In the genomic region with DNA sequence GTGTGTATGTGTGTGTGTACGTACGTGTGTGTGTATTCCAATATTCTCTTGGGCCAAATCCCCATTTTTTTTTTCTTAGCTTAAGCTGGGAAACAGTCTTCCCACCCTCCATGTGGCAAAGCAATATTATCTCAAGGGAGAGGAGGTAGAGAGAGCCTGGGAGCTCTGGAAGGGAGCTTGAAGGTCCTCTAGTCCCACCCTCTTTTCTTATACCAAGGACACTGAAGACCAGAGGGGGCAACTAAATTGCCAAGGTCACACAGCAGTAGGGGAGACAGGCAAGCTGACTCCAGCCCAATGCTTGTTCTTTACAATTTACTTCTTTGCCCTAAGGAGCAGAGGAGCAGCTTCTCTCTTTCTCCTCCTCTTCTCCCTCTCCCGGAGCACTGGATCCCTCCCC, we compare ENCODE assay signal across 14 cellular contexts. TPM values are rescaled to one million over a fixed set of nuclear protein-coding genes. Genes with fewer than 3 reads are reported as not detected.
DNase-seq lines count a peak whose midpoint lies in the region; ATAC-seq, FAIRE-seq and TF ChIP-seq lines count a peak whose summit lies in the region.
"Had no signal": no experiment of that assay in that cellular context is flagged by ENCODE, and none has a peak within 500 bp of the region (broad histone marks: within the 10 kb centered on the region; RNA-seq: fewer than 3 reads in every experiment).

No MANE protein-coding gene starts in this region.

- H3K18ac ChIP-seq in H1 (ENCODE audit: extremely low read depth, low read length) (peak overlapping the region; percentile 7; the same call in 1 of the 2 replicates), neuronal stem cell (ENCODE audit: low read length) (no peak overlapping the region)

- peak overlapping the region; percentile 51; the same call in 1 of the 2 replicates for H2BK20ac ChIP-seq in H1 (ENCODE audit: low read length)

- no peak overlapping the region for H3K4me3 Mint-ChIP-seq in glutamatergic neuron (ENCODE audit: unreplicated experiment)
- H3K4me3 Mint-ChIP-seq: CD8-positive, alpha-beta T cell; HFFc6 had no signal

- H3K9me3 ChIP-seq in HepG2 (ENCODE audit: low read length), result no peaks in the 10 kb centered on the region
- no peaks in the 10 kb centered on the region for H3K9me3 ChIP-seq in right lobe of liver
- no peaks in the 10 kb centered on the region for H3K9me3 ChIP-seq in H1 (ENCODE audit: insufficient read depth in 2 of 2, low read depth in 1 of 2, low read length in 1 of 2)
- H3K9me3 ChIP-seq in neuronal stem cell (replicated peaks in 1 of 2; ENCODE audit: control insufficient read depth in 2 of 2, insufficient read depth in 1 of 2, low read depth in 1 of 2, low read length in 2 of 2), result no peaks in the 10 kb centered on the region
- H3K9me3 ChIP-seq in gastrocnemius medialis, result no peaks in the 10 kb centered on the region
- H3K9me3 ChIP-seq: SJSA1 had no signal

- H3K27me3 ChIP-seq in HepG2 (ENCODE audit: control insufficient read depth in 1 of 2, insufficient read depth in 2 of 2, low read length in 2 of 2) (no peaks in the 10 kb centered on the region), right lobe of liver (no peaks in the 10 kb centered on the region), H1 (replicated peaks in 1 of 4; ENCODE audit: control insufficient read depth in 3 of 4, extremely low read depth in 1 of 4, insufficient read depth in 3 of 4, low read length in 3 of 4) (peaks cover 2 to 18% (median 17%) of the 10 kb centered on the region in 4 experiments), neuronal stem cell (ENCODE audit: control insufficient read depth in 3 of 3, insufficient read depth in 3 of 3, low read depth in 1 of 3, low read length in 3 of 3) (no peaks in the 10 kb centered on the region), gastrocnemius medialis (peaks cover 30 to 49% (median 34%) of the 10 kb centered on the region in 3 donors)

- H3K4ac ChIP-seq in H1 (replicated peaks; ENCODE audit: insufficient read length, low read depth, low read length) (no peak overlapping the region), neuronal stem cell (ENCODE audit: low read length) (no peak overlapping the region)

- in situ Hi-C loops in HepG2 (cut with HindIII; ENCODE audit: extremely low pct_ligation_motif_present, low pct_unique_long_range_greater_than_20kb), result no loop called here
- in situ Hi-C loops in gastrocnemius medialis (cut with MboI; ENCODE audit: low sequenced_read_pairs in 4 of 4), result no loop called here

- H3K9me3 Mint-ChIP-seq in glutamatergic neuron (ENCODE audit: unreplicated experiment), result peaks cover 4% of the 10 kb centered on the region
- H3K9me3 Mint-ChIP-seq: CD8-positive, alpha-beta T cell; HFFc6 had no signal

- no peak overlapping the region for H4K5ac ChIP-seq in H1 (ENCODE audit: insufficient read length, low read depth, low read length)

- H2BK5ac ChIP-seq in H1 (ENCODE audit: low read depth, low read length) (peak overlapping the region; percentile 66; the same call in 1 of the 2 replicates), neuronal stem cell (ENCODE audit: low read length) (no peak overlapping the region)

- no peak for DNase-seq in HepG2 (ENCODE audit: low spot score)
- no peak for DNase-seq in right lobe of liver
- DNase-seq in H1 (ENCODE audit: low read depth in 1 of 2, low spot score in 2 of 2), result no peak
- DNase-seq in neuronal stem cell (ENCODE audit: low spot score), result no peak
- DNase-seq in NCI-H524 (lab: John Stamatoyannopoulos, UW), result no peak
- DNase-seq in glutamatergic neuron, result no peak
- DNase-seq in gastrocnemius medialis, result no peak
- no peak for DNase-seq in SW 1271 (lab: John Stamatoyannopoulos, UW)
- DNase-seq: CD8-positive, alpha-beta T cell had no signal

- H3K23me2 ChIP-seq in H1 (ENCODE audit: low read depth, low read length), result peaks cover 6% of the 10 kb centered on the region; the same call in 1 of the 2 replicates

- H2BK12ac ChIP-seq in H1 (ENCODE audit: low read depth, low read length) (peak overlapping the region; percentile 95; the same call in 1 of the 2 replicates), neuronal stem cell (ENCODE audit: low read length) (no peak overlapping the region)

- TF ChIP-seq CTCF in HepG2 (CRISPR knock-in tag; IDR thresholded peaks at IDR 0.05) (no peak), right lobe of liver (IDR thresholded peaks at IDR 0.05) (no peak), H1 (IDR thresholded peaks at IDR 0.05; ENCODE audit: control extremely low read depth in 1 of 3, insufficient read depth in 1 of 3, low read depth in 1 of 3, low read length in 3 of 3) (no peak), glutamatergic neuron (IDR thresholded peaks at IDR 0.05; ENCODE audit: partially characterized antibody, unreplicated experiment) (no peak), gastrocnemius medialis (IDR thresholded peaks at IDR 0.05 in 4 of 5, conservative IDR thresholded peaks at IDR 0.05 in 1 of 5) (no peak)

- peaks cover 14% of the 10 kb centered on the region for H3K27me3 Mint-ChIP-seq in glutamatergic neuron (ENCODE audit: unreplicated experiment)

- H4K8ac ChIP-seq in H1 (ENCODE audit: extremely low read depth, insufficient read depth, low read length) (no peak overlapping the region), neuronal stem cell (ENCODE audit: low read depth, low read length) (no peak overlapping the region)

- H3K27ac ChIP-seq in HepG2 (ENCODE audit: extremely low read length, insufficient read depth, low read length), result no peak overlapping the region
- no peak overlapping the region for H3K27ac ChIP-seq in right lobe of liver
- no peak overlapping the region for H3K27ac ChIP-seq in H1 (ENCODE audit: low read depth, low read length)
- H3K27ac ChIP-seq in neuronal stem cell (replicated peaks; ENCODE audit: low read length), result no peak overlapping the region
- no peak overlapping the region for H3K27ac ChIP-seq in gastrocnemius medialis
- H3K27ac ChIP-seq: 22Rv1, SJSA1 had no signal

- peaks cover 85% of the 10 kb centered on the region for H3K4me1 ChIP-seq in HepG2 (ENCODE audit: insufficient read depth, low read length)
- no peaks in the 10 kb centered on the region for H3K4me1 ChIP-seq in right lobe of liver
- H3K4me1 ChIP-seq in H1 (replicated peaks in 1 of 4; ENCODE audit: control insufficient read depth in 3 of 4, insufficient read depth in 4 of 4, low read length in 3 of 4), result peaks cover 16 to 62% (median 53%) of the 10 kb centered on the region in 4 experiments
- peaks cover 36 to 41% of the 10 kb centered on the region in 2 donors for H3K4me1 ChIP-seq in neuronal stem cell (ENCODE audit: control insufficient read depth in 2 of 2, insufficient read depth in 1 of 2, low read depth in 1 of 2, low read length in 2 of 2)
- H3K4me1 ChIP-seq in gastrocnemius medialis, result no peaks in the 10 kb centered on the region
- H3K4me1 ChIP-seq: SJSA1 had no signal

- H3K14ac ChIP-seq in H1 (ENCODE audit: insufficient read length), result no peak overlapping the region
- H3K14ac ChIP-seq in neuronal stem cell (ENCODE audit: low read length), result no peak overlapping the region

- BruUV-seq in HepG2 (replicated peaks; lab: Mats Ljungman, UMichigan), result no TSS peak

- peaks cover 26% of the 10 kb centered on the region for H3K4me1 Mint-ChIP-seq in glutamatergic neuron (ENCODE audit: low read depth, unreplicated experiment)

- H2AFZ ChIP-seq in HepG2 (ENCODE audit: low read length) (no peak overlapping the region), H1 (ENCODE audit: low read length) (no peak overlapping the region), neuronal stem cell (ENCODE audit: low read length) (no peak overlapping the region)

- H2BK15ac ChIP-seq in H1 (ENCODE audit: low read length) (peak overlapping the region; percentile 83; the same call in 1 of the 2 replicates), neuronal stem cell (ENCODE audit: low read length) (peak overlapping the region; percentile 51)

- H4K91ac ChIP-seq in H1 (replicated peaks; ENCODE audit: insufficient read length, low read length), result no peak overlapping the region
- no peak overlapping the region for H4K91ac ChIP-seq in neuronal stem cell (ENCODE audit: low read depth, low read length, poor library complexity)

- POLR2A ChIA-PET in HepG2 (lab: Yijun Ruan, JAX) (interaction anchor here (1.0 to 13.7 kb wide), 5 partner anchors 10 to 58 kb away, joined by 3 to 208 read pairs (median 3); no protein-coding TSS in a partner anchor), H1 (lab: Charles Lee; ENCODE audit: partially characterized antibody) (interaction anchor here (0.7 to 5.1 kb wide), 9 partner anchors 9 to 119 kb away, joined by 3 to 32 read pairs (median 4); no protein-coding TSS in a partner anchor)

- intact Hi-C loops in HepG2 (cut with micrococcal nuclease; ENCODE audit: unreplicated experiment) (no loop called here), right lobe of liver (cut with DNase I) (no loop called here), gastrocnemius medialis (cut with DNase I; ENCODE audit: low total_unique reads) (no loop called here)

- H3K36me3 ChIP-seq in HepG2 (replicated peaks in 1 of 2; ENCODE audit: control insufficient read depth in 1 of 2, insufficient read depth in 2 of 2, low read length in 2 of 2) (no peaks in the 10 kb centered on the region), right lobe of liver (no peaks in the 10 kb centered on the region), H1 (ENCODE audit: control insufficient read depth in 2 of 4, insufficient read depth in 4 of 4, low read length in 3 of 4) (no peaks in the 10 kb centered on the region), neuronal stem cell (replicated peaks in 1 of 2; ENCODE audit: control insufficient read depth in 2 of 2, insufficient read depth in 2 of 2, low read length in 2 of 2) (no peaks in the 10 kb centered on the region), gastrocnemius medialis (no peaks in the 10 kb centered on the region)
- H3K36me3 ChIP-seq: SJSA1 had no signal

- H3K27ac Mint-ChIP-seq in glutamatergic neuron (ENCODE audit: unreplicated experiment), result no peak overlapping the region
- H3K27ac Mint-ChIP-seq: CD8-positive, alpha-beta T cell; HFFc6 had no signal

- H3K9ac ChIP-seq in HepG2 (ENCODE audit: insufficient read depth, low read depth, low read length) (no peak overlapping the region), H1 (replicated peaks in 1 of 4; ENCODE audit: extremely low read depth in 1 of 4, low read depth in 3 of 4, low read length in 3 of 4) (no peak overlapping the region), neuronal stem cell (ENCODE audit: low read depth, low read length, poor library complexity) (no peak overlapping the region)

- CTCF ChIA-PET in HepG2 (lab: Yijun Ruan, JAX; ENCODE audit: low intra/inter-chr PET ratio, low total read pairs), result no interaction called here
- CTCF ChIA-PET in H1 (lab: Charles Lee; ENCODE audit: partially characterized antibody), result interaction anchor here (0.9 to 32.0 kb wide), 9 partner anchors 4 to 245 kb away, joined by 3 to 914 read pairs (median 24); a partner anchor contains a TSS

- no peak overlapping the region for H3K23ac ChIP-seq in H1 (ENCODE audit: insufficient read length)
- H3K23ac ChIP-seq in neuronal stem cell (ENCODE audit: low read depth, low read length, poor library complexity), result no peak overlapping the region

- FAIRE-seq in HepG2 (lab: Jason Lieb, UNC) (no peak), H1 (lab: Jason Lieb, UNC) (no peak)
- FAIRE-seq: GM12892 had no signal

- TF ChIP-seq RAD21 in HepG2 (CRISPR knock-in tag; IDR thresholded peaks at IDR 0.05), result no peak
- TF ChIP-seq RAD21 in H1 (IDR thresholded peaks at IDR 0.05 in 1 of 2, conservative IDR thresholded peaks at IDR 0.05 in 1 of 2; ENCODE audit: low read depth in 2 of 2, low read length in 2 of 2), result no peak

- H3K56ac ChIP-seq in H1 (replicated peaks; ENCODE audit: insufficient read length, low read depth, low read length), result no peak overlapping the region

- ATAC-seq in HepG2, result no peak
- ATAC-seq in right lobe of liver, result no peak
- ATAC-seq in gastrocnemius medialis, result no peak
- ATAC-seq: CD8-positive, alpha-beta T cell; Right ventricle myocardium inferior had no signal

- H3K79me2 ChIP-seq in HepG2 (ENCODE audit: insufficient read depth, low read length), result peaks cover 3% of the 10 kb centered on the region
- peaks cover 0 to 3% of the 10 kb centered on the region in 2 experiments; a peak in 1 of 4 replicates for H3K79me2 ChIP-seq in H1 (ENCODE audit: control insufficient read depth in 1 of 2, insufficient read depth in 2 of 2, low read length in 2 of 2)

- H4K20me1 ChIP-seq in HepG2 (ENCODE audit: insufficient read depth, low read length), result peaks cover 18% of the 10 kb centered on the region; the same call in 1 of the 2 replicates
- H4K20me1 ChIP-seq in H1 (replicated peaks in 1 of 2; ENCODE audit: control insufficient read depth in 1 of 2, insufficient read depth in 2 of 2, low read length in 2 of 2), result peaks cover under 1 to 2% of the 10 kb centered on the region in 2 experiments

- no peaks in the 10 kb centered on the region for H3K36me3 Mint-ChIP-seq in glutamatergic neuron (ENCODE audit: unreplicated experiment)
- H3K36me3 Mint-ChIP-seq: CD8-positive, alpha-beta T cell had no signal

- no peak overlapping the region for H3K4me3 ChIP-seq in HepG2 (replicated peaks in 1 of 3; ENCODE audit: insufficient read depth in 1 of 3, low read depth in 2 of 3, low read length in 3 of 3)
- H3K4me3 ChIP-seq in right lobe of liver, result no peak overlapping the region
- no peak overlapping the region for H3K4me3 ChIP-seq in H1 (ENCODE audit: extremely low read depth in 1 of 4, insufficient read depth in 2 of 4, low read depth in 3 of 4, low read length in 4 of 4)
- H3K4me3 ChIP-seq in neuronal stem cell (ENCODE audit: low read length in 2 of 2), result no peak overlapping the region
- H3K4me3 ChIP-seq in gastrocnemius medialis, result no peak overlapping the region
- H3K4me3 ChIP-seq: SJSA1 had no signal

- H3K79me1 ChIP-seq in H1 (ENCODE audit: low read depth, low read length) (0 out of 2 replicates have a peak, but pooled peaks cover 8% of the 10 kb centered on the region), neuronal stem cell (ENCODE audit: low read depth, low read length) (peaks cover 9% of the 10 kb centered on the region)

- H2BK120ac ChIP-seq in H1 (replicated peaks; ENCODE audit: low read depth, low read length) (no peak overlapping the region), neuronal stem cell (ENCODE audit: low read depth, low read length) (no peak overlapping the region)

- WGBS in HepG2 (ENCODE audit: low lambda C conversion rate), result 75% methylated on average over 3 of the region's 3 CpGs
- WGBS in right lobe of liver (ENCODE audit: insufficient coverage, low coverage, low lambda C conversion rate, missing lambda C conversion rate), result 71% methylated on average over 2 of the region's 3 CpGs
- 81% methylated on average over 3 of the region's 3 CpGs; no CpG with 5 or more reads in 1 of the 2 experiments for WGBS in H1 (ENCODE audit: extremely low coverage in 1 of 2, insufficient coverage in 1 of 2, insufficient read length in 1 of 2, insufficient replicate concordance in 2 of 2, low coverage in 1 of 2, low lambda C conversion rate in 2 of 2, missing lambda C conversion rate in 1 of 2), 2 experiments
- WGBS in neuronal stem cell (ENCODE audit: extremely low coverage in 2 of 2, insufficient read length in 2 of 2, insufficient replicate concordance in 1 of 2), 2 donors, result no CpG with 5 or more reads among the region's 3 CpGs

- no peak for TF ChIP-seq POLR2A in HepG2 (IDR thresholded peaks at IDR 0.05; ENCODE audit: insufficient read depth in 1 of 2, low read depth in 2 of 2, low read length in 2 of 2)
- no peak for TF ChIP-seq POLR2A in right lobe of liver (IDR thresholded peaks at IDR 0.05)
- TF ChIP-seq POLR2A in H1 (IDR thresholded peaks at IDR 0.05; ENCODE audit: control extremely low read depth in 1 of 2, low read depth in 2 of 2, low read length in 2 of 2), result no peak
- TF ChIP-seq POLR2A in gastrocnemius medialis (IDR thresholded peaks at IDR 0.05), result no peak

- H2AK5ac ChIP-seq in H1 (ENCODE audit: low read depth, low read length) (peak overlapping the region; percentile 91), neuronal stem cell (ENCODE audit: low read depth, low read length) (no peak overlapping the region)

- TF ChIP-seq EP300 in HepG2 (IDR thresholded peaks at IDR 0.05; ENCODE audit: low read depth in 2 of 2, low read length in 2 of 2) (0 out of 4 replicates have a peak, but pooled peaks of 1 of the 2 experiments have one; percentile 2), HepG2 (CRISPR knock-in tag; IDR thresholded peaks at IDR 0.05; ENCODE audit: borderline replicate concordance) (no peak), H1 (IDR thresholded peaks at IDR 0.05; ENCODE audit: borderline replicate concordance in 1 of 2, low read depth in 2 of 2, low read length in 2 of 2) (no peak)

- H3K4me2 ChIP-seq in HepG2 (ENCODE audit: low read depth, low read length) (no peak overlapping the region), H1 (ENCODE audit: insufficient read depth in 1 of 2, low read depth in 2 of 2, low read length in 2 of 2) (peak overlapping the region in 1 of 2 experiments; percentile 12; a peak in 2 of 4 replicates), neuronal stem cell (ENCODE audit: insufficient read depth, low read length, poor library complexity, severe bottlenecking) (no peak overlapping the region)

RNA-seq across cellular contexts. Expression of a gene that starts 6.8 kb away (rescaled TPM):
- total RNA-seq in HepG2 (2016; rRNA removed; fragmentation: Illumina TruSeq; extraction: Trizol), result 0.90 and 1.2 TPM in 2 replicates
- total RNA-seq in HepG2 (2016; cell fraction: cytosol; rRNA removed; fragmentation: Illumina TruSeq; extraction: Trizol; ENCODE audit: low read depth), result 0.26 and 0.30 TPM in 2 replicates
- 0.76 and 1.4 TPM in 2 replicates for total RNA-seq in HepG2 (2016; cell fraction: insoluble cytoplasmic fraction; rRNA removed; fragmentation: Illumina TruSeq; extraction: Trizol)
- 0.43 and 1.00 TPM in 2 replicates for total RNA-seq in HepG2 (2016; cell fraction: membrane; rRNA removed; fragmentation: Illumina TruSeq; extraction: Trizol)
- total RNA-seq in HepG2 (2016; cell fraction: nucleus; rRNA removed; fragmentation: Illumina TruSeq; extraction: Trizol), result 2.5 and 3.1 TPM in 2 replicates
- 9.6 and 19.8 TPM in 2 replicates for polyA plus RNA-seq in HepG2 (2011; rRNA removed)
- polyA plus RNA-seq in HepG2 (2011; cell fraction: cytosol; rRNA removed), result 2.9 and 4.8 TPM in 2 replicates
- polyA plus RNA-seq in HepG2 (2011; cell fraction: nucleus; rRNA removed), result 128 and 143 TPM in 2 replicates
- 9.9 and 11.0 TPM in 2 replicates for polyA plus RNA-seq in HepG2 (2012)
- 0.26 and 0.32 TPM in 2 replicates for polyA plus RNA-seq in HepG2 (2016; cell fraction: cytosol; fragmentation: Illumina TruSeq; extraction: Trizol; ENCODE audit: low read depth)
- polyA plus RNA-seq in HepG2 (2016; cell fraction: insoluble cytoplasmic fraction; fragmentation: Illumina TruSeq; extraction: Trizol; ENCODE audit: low read depth), result 1.0 and 2.4 TPM in 2 replicates
- 0.64 and 0.68 TPM in 2 replicates for polyA plus RNA-seq in HepG2 (2016; cell fraction: membrane; fragmentation: Illumina TruSeq; extraction: Trizol; ENCODE audit: low read depth)
- 13.9 and 14.2 TPM in 2 replicates for polyA plus RNA-seq in HepG2 (2016; cell fraction: nucleus; fragmentation: Illumina TruSeq; extraction: Trizol; ENCODE audit: insufficient read depth, low read depth)
- 2.4 and 22.5 TPM in 2 replicates for polyA minus RNA-seq in HepG2 (2011; rRNA and poly(A)+ RNA removed; ENCODE audit: low replicate concordance)
- 5.7 and 10.1 TPM in 2 replicates for polyA minus RNA-seq in HepG2 (2011; cell fraction: cytosol; rRNA and poly(A)+ RNA removed)
- 22.4 and 24.7 TPM in 2 replicates for polyA minus RNA-seq in HepG2 (2011; cell fraction: nucleus; rRNA and poly(A)+ RNA removed)
- total RNA-seq in right lobe of liver, result 10 to 100 TPM in 4 of 6 experiments, 1 to 10 TPM in 2; 5.6 to 17.6 (median 11.5) TPM
- 3.8 and 4.1 TPM in 2 replicates for total RNA-seq in H1 (2021; fragmentation: NEBNext Ultra II Directional; extraction: Animal tissue kit (Norgen Biotek cat#: 25700))
- polyA plus RNA-seq in H1 (2011; rRNA removed), result 2.8 and 4.2 TPM in 2 replicates
- 2.3 TPM for polyA plus RNA-seq in H1 (2011; cell fraction: cytosol; rRNA removed)
- 14.3 TPM for polyA plus RNA-seq in H1 (2011; cell fraction: nucleus; rRNA removed)
- 5.2 to 6.7 TPM (median 6.1 TPM) in 4 replicates for polyA plus RNA-seq in H1 (2012, experiment 1 of 2)
- polyA plus RNA-seq in H1 (2012, experiment 2 of 2), result 2.0 TPM
- polyA plus RNA-seq in H1 (2013, experiment 1 of 2), result 1.7 TPM
- polyA plus RNA-seq in H1 (2013, experiment 2 of 2), result 1.3 TPM
- 2.0 and 3.7 TPM in 2 replicates for polyA minus RNA-seq in H1 (2011; rRNA and poly(A)+ RNA removed)
- 5.5 TPM for polyA minus RNA-seq in H1 (2011; cell fraction: cytosol; rRNA and poly(A)+ RNA removed)
- polyA minus RNA-seq in H1 (2011; cell fraction: nucleus; rRNA and poly(A)+ RNA removed), result 9.6 TPM
- 7.3 TPM for polyA plus RNA-seq in neuronal stem cell (2013, experiment 1 of 2)
- 7.4 TPM for polyA plus RNA-seq in neuronal stem cell (2013, experiment 2 of 2)
- total RNA-seq in glutamatergic neuron (ENCODE audit: unreplicated experiment), result 20.8 TPM
- total RNA-seq in gastrocnemius medialis, result under 1 TPM in 1 of 4 donors, not detected in 3; 0.24 TPM
- total RNA-seq: HFFc6, SJSA1 had no signal
